Comparison of ENCODE assay signal across 20 cellular contexts in the genomic region with DNA sequence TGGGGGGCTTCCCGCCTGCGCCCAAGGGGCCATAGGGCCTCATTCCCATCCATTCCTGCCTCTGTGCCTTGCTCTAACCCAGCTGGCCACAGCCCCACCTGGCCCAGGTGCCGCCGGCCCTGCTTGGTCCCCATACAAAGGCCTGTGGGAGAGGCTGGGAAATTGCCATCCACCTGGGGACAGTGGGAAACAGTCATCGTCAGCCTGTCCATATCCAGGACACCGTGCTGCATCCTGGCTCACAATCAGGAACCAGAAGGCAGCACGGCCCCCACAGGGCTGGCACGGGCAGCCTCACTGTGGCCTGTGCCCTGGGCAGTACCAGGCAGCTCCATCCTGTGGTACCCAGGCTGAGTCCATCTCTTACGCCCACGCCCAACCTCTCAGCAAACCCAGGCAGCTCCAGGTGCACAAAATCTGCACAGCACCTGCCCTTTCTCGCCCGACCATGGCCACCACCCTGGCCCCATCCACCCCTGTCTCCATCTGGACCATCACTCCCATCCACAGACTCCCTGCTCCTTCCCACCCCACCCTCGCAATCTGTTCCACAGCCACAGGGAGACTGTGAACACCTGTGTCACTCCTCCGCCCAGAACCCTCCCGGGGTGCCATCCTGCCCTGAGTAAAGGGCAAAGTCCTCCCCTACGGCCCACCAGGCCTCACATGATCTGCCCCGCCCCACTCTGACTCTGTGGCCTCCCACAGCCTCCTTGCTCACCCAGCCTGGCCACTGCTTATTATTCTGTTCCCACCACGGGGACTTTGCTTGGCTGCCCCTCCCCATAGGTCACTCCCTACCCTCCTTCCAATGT. TPM values are rescaled to one million over a fixed set of nuclear protein-coding genes. Genes with fewer than 3 reads are reported as not detected.
DNase-seq lines count a peak whose midpoint lies in the region; ATAC-seq and TF ChIP-seq lines count a peak whose summit lies in the region.
"Had no signal": no experiment of that assay in that cellular context is flagged by ENCODE, and none has a peak within 500 bp of the region (broad histone marks: within the 10 kb centered on the region; RNA-seq: fewer than 3 reads in every experiment).

No MANE protein-coding gene starts in this region.

- no peak for TF ChIP-seq CTCF in mucosa of descending colon (IDR thresholded peaks at IDR 0.05)

- H3K36me3 ChIP-seq in mucosa of descending colon (ENCODE audit: low read depth) (no peaks in the 10 kb centered on the region), aorta (ENCODE audit: control insufficient read depth in 1 of 2, insufficient read depth in 2 of 2, low read length in 1 of 2) (no peaks in the 10 kb centered on the region)
- H3K36me3 ChIP-seq: tibial artery had no signal

- H3K27ac ChIP-seq in aorta (ENCODE audit: low read depth in 1 of 2, low read length in 2 of 2), result no peak overlapping the region
- H3K27ac ChIP-seq: tibial artery had no signal

- H3K4me1 ChIP-seq in mucosa of descending colon (ENCODE audit: low read depth) (peaks cover 5% of the 10 kb centered on the region), aorta (ENCODE audit: control insufficient read depth in 1 of 2, insufficient read depth in 2 of 2, low read length in 2 of 2) (no peaks in the 10 kb centered on the region)
- H3K4me1 ChIP-seq: tibial artery had no signal

- WGBS in aorta, 2 donors, result 84 to 85% methylated on average over 18 of the region's 18 CpGs

- H3K27me3 ChIP-seq in aorta (ENCODE audit: control insufficient read depth in 1 of 2, insufficient read depth in 2 of 2, low read length in 1 of 2), result no peaks in the 10 kb centered on the region

- H3K9me3 ChIP-seq in mucosa of descending colon (no peaks in the 10 kb centered on the region), aorta (ENCODE audit: control insufficient read depth, low read length) (no peaks in the 10 kb centered on the region)

- ATAC-seq in mucosa of descending colon, result peak; percentile 85
- peak; percentile 29 for ATAC-seq in aorta (ENCODE audit: low FRiP score)

- intact Hi-C loops in mucosa of descending colon (cut with DNase I, micrococcal nuclease), result no loop called here
- intact Hi-C loops in aorta (cut with DNase I), result no loop called here

- peak; percentile 12 for DNase-seq in NCI-H2171 treated with DMSO at 0.1 percent for 48 hours (lab: John Stamatoyannopoulos, UW)
- no peak for DNase-seq in NCI-H2171 (lab: John Stamatoyannopoulos, UW)
- DNase-seq in cerebellum (ENCODE audit: low spot score), result peak; percentile 93
- peak; percentile 56 to 70 (median 61) for DNase-seq in mucosa of descending colon
- DNase-seq in aorta, result no peak
- no peak for DNase-seq in GOT3 (lab: John Stamatoyannopoulos, UW)
- DNase-seq in activated naive CD4-positive, alpha-beta T cell treated with anti-CD3 and anti-CD28 coated beads, Interleukin-2, amount 50 U/mL, for 16 hours, result no peak
- no peak for DNase-seq in Kasumi-1 (lab: John Stamatoyannopoulos, UW)
- DNase-seq: activated naive CD8-positive, alpha-beta T cell treated with anti-CD3 and anti-CD28 coated beads, Interleukin-2, amount 10 ng/mL, durations not matched to agents 7 days and 5 days; activated T-cell treated with anti-CD3 and anti-CD28 coated beads, Interleukin-2, amount 50 U/mL, for 72 hours; DMS79; HCEC 1CT; NCI-H1694; NCI-H446; SHP77; stimulated activated CD4-positive, alpha-beta T cell treated with anti-CD3 and anti-CD28 coated beads, Interleukin-4, amount 100 ng/mL, for 24 hours; tibial artery had no signal

- no peak overlapping the region for H3K4me3 ChIP-seq in mucosa of descending colon
- no peak overlapping the region for H3K4me3 ChIP-seq in aorta (ENCODE audit: low read length in 2 of 2)
- H3K4me3 ChIP-seq: tibial artery had no signal

RNA-seq across cellular contexts. Expression of gene FBXO27, which starts 21.1 kb away (rescaled TPM):
- 6.4 TPM for total RNA-seq in cerebellum
- 10 to 100 TPM in 1 of 3 donors, 1 to 10 TPM in 1, under 1 TPM in 1; 0.63 to 10.2 (median 1.5) TPM for total RNA-seq in mucosa of descending colon
- 1 to 10 TPM; 5.0 to 8.6 TPM for total RNA-seq in aorta
- 1 to 10 TPM in 1 of 2 donors, under 1 TPM in 1; 0.25 to 2.8 TPM for polyA plus RNA-seq in aorta
- total RNA-seq: activated naive CD8-positive, alpha-beta T cell treated with anti-CD3 and anti-CD28 coated beads, Interleukin-2, amount 10 ng/mL, durations not matched to agents 7 days and 5 days; HT1080 had no signal
- polyA plus RNA-seq: CD14-positive monocyte had no signal

RNA-seq across cellular contexts. Expression of gene ACP7, which starts 30.7 kb away (rescaled TPM):
- total RNA-seq in cerebellum, result not detected
- not detected for total RNA-seq in mucosa of descending colon
- not detected for total RNA-seq in aorta
- polyA plus RNA-seq in aorta, result not detected
- total RNA-seq: activated naive CD8-positive, alpha-beta T cell treated with anti-CD3 and anti-CD28 coated beads, Interleukin-2, amount 10 ng/mL, durations not matched to agents 7 days and 5 days; activated T-cell treated with anti-CD3 and anti-CD28 coated beads, Interleukin-2, amount 50 U/mL, for 72 hours; cardiac septum had no signal
- polyA plus RNA-seq: CD14-positive monocyte had no signal

Comparison
In these comparisons a context has a peak if more than half of its experiments do, and no peak if none do; other contexts are left out.
1. DNase-seq: peak in NCI-H2171 treated with DMSO at 0.1 percent for 48 hours (single experiment), cerebellum (single experiment) and mucosa of descending colon (3 of 3); none in NCI-H2171 (single experiment), aorta (0 of 2), GOT3 (single experiment), activated naive CD4-positive, alpha-beta T cell treated with anti-CD3 and anti-CD28 coated beads, Interleukin-2, amount 50 U/mL, for 16 hours (single experiment) and Kasumi-1 (0 of 2).